Comparison of ENCODE assay signal across 1 cellular context in the genomic region with DNA sequence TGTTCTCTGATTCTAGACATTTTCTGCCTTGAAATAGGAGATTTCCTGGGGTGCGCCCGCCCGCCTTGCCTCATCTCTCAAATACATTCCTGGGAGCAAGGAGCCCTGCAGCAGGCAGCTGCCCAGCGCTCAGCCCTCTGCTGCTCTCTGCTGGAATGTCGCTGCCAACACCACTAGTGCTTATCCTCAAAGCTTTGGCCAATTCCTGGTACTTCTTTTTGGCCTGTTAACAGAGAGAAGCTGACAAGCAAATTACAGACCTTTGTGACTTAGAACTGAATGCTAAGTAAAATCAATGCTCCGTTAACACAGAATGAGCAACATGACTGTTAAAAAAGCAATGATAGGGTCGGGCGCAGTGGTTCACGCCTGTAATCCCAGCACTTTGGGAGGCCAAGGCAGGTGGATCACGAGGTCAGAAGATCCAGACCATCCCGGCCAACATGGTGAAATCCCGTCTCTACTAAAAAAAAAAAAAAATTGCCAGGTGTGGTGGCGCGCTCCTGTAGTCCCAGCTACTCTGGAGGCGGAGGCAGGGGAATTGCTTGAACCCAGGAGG.
TF ChIP-seq lines count a peak whose summit lies in the region.

No MANE protein-coding gene starts in this region.

TF ChIP-seq in K562, 482 proteins besides CTCF, POLR2A, EP300 and RAD21 (continued from another document and continues in another):
- TF ChIP-seq AFF1 (IDR thresholded peaks at IDR 0.05; ENCODE audit: low read depth in 1 of 2, partially characterized antibody in 2 of 2) (no peak), TOE1 (IDR thresholded peaks at IDR 0.05; ENCODE audit: borderline replicate concordance) (peak; percentile 23; the same call in 1 of the 2 replicates), TOE1 (CRISPR knock-in tag; IDR thresholded peaks at IDR 0.05; ENCODE audit: borderline replicate concordance, low read depth) (no peak), TBP (optimal IDR thresholded peaks at IDR 0.05; ENCODE audit: low read depth, low read length) (peak; percentile 34), ZNF165 (CRISPR knock-in tag; IDR thresholded peaks at IDR 0.05; ENCODE audit: borderline replicate concordance) (0 out of 2 replicates have a peak, but pooled peaks have one; percentile 15), ZNF263 (CRISPR knock-in tag; IDR thresholded peaks at IDR 0.05; ENCODE audit: borderline replicate concordance) (peak; percentile 52; the same call in 1 of the 2 replicates), MCM7 (IDR thresholded peaks at IDR 0.05) (no peak), ZNF511 (CRISPR knock-in tag; IDR thresholded peaks at IDR 0.05) (peak; percentile 29; the same call in 1 of the 2 replicates), MYNN (IDR thresholded peaks at IDR 0.05) (peak; percentile 57; the same call in 1 of the 2 replicates), MYNN (CRISPR knock-in tag; IDR thresholded peaks at IDR 0.05) (no peak), TEAD1 (CRISPR knock-in tag; IDR thresholded peaks at IDR 0.05) (peak; percentile 59 to 97; a peak in 3 of 4 replicates), CEBPB (tag; IDR thresholded peaks at IDR 0.05) (peak; percentile 22; the same call in 1 of the 2 replicates), BMI1 (IDR thresholded peaks at IDR 0.05; ENCODE audit: low read length) (peak; percentile 58; the same call in 1 of the 2 replicates), XRCC5 (IDR thresholded peaks at IDR 0.05; ENCODE audit: low read depth, low read length) (peak; percentile 74; the same call in 1 of the 2 replicates), MAZ (CRISPR knock-in tag; conservative IDR thresholded peaks at IDR 0.05 in 1 of 2, IDR thresholded peaks at IDR 0.05 in 1 of 2) (peak; percentile 48 to 53; a peak in 1 of 4 replicates), TEAD2 (tag; IDR thresholded peaks at IDR 0.05) (peak; percentile 85), RCOR1 (IDR thresholded peaks at IDR 0.05; ENCODE audit: borderline replicate concordance in 1 of 2, low read depth in 2 of 2, low read length in 2 of 2) (0 out of 4 replicates have a peak, but pooled peaks of 1 of the 2 experiments have one; percentile 52), CC2D1A (IDR thresholded peaks at IDR 0.05) (peak; percentile 92), ARID2 (IDR thresholded peaks at IDR 0.05) (peak; percentile 97), TEAD4 (IDR thresholded peaks at IDR 0.05; ENCODE audit: low read length) (peak; percentile 65; the same call in 1 of the 2 replicates), TEAD4 (CRISPR knock-in tag; IDR thresholded peaks at IDR 0.05; ENCODE audit: borderline replicate concordance) (no peak), TARDBP (IDR thresholded peaks at IDR 0.05) (0 out of 2 replicates have a peak, but pooled peaks have one; percentile 42), CBX2 (IDR thresholded peaks at IDR 0.05; ENCODE audit: insufficient read depth, low read length, poor library complexity, severe bottlenecking) (no peak), ZHX1 (conservative IDR thresholded peaks at IDR 0.05; ENCODE audit: low read length) (0 out of 2 replicates have a peak, but pooled peaks have one; percentile 27), ZNF518B (CRISPR knock-in tag; IDR thresholded peaks at IDR 0.05) (no peak), RB1 (IDR thresholded peaks at IDR 0.05; ENCODE audit: low read depth) (peak; percentile 80; the same call in 1 of the 2 replicates), ZNF431 (CRISPR knock-in tag; IDR thresholded peaks at IDR 0.05) (0 out of 2 replicates have a peak, but pooled peaks have one; percentile 16), L3MBTL2 (IDR thresholded peaks at IDR 0.05) (peak; percentile 17; the same call in 1 of the 2 replicates), MYC (IDR thresholded peaks at IDR 0.05; ENCODE audit: low read depth, low read length) (peak; percentile 54), MYC (CRISPR knock-in tag; IDR thresholded peaks at IDR 0.05; ENCODE audit: borderline replicate concordance, low read depth) (no peak)
- TF ChIP-seq, protein P1, sequence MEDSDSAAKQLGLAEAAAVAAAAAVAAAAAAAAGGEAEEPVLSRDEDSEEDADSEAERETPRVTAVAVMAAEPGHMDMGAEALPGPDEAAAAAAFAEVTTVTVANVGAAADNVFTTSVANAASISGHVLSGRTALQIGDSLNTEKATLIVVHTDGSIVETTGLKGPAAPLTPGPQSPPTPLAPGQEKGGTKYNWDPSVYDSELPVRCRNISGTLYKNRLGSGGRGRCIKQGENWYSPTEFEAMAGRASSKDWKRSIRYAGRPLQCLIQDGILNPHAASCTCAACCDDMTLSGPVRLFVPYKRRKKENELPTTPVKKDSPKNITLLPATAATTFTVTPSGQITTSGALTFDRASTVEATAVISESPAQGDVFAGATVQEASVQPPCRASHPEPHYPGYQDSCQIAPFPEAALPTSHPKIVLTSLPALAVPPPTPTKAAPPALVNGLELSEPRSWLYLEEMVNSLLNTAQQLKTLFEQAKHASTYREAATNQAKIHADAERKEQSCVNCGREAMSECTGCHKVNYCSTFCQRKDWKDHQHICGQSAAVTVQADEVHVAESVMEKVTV (CRISPR knock-in tag; IDR thresholded peaks at IDR 0.05): peak; percentile 99
- TF ChIP-seq, protein P2, sequence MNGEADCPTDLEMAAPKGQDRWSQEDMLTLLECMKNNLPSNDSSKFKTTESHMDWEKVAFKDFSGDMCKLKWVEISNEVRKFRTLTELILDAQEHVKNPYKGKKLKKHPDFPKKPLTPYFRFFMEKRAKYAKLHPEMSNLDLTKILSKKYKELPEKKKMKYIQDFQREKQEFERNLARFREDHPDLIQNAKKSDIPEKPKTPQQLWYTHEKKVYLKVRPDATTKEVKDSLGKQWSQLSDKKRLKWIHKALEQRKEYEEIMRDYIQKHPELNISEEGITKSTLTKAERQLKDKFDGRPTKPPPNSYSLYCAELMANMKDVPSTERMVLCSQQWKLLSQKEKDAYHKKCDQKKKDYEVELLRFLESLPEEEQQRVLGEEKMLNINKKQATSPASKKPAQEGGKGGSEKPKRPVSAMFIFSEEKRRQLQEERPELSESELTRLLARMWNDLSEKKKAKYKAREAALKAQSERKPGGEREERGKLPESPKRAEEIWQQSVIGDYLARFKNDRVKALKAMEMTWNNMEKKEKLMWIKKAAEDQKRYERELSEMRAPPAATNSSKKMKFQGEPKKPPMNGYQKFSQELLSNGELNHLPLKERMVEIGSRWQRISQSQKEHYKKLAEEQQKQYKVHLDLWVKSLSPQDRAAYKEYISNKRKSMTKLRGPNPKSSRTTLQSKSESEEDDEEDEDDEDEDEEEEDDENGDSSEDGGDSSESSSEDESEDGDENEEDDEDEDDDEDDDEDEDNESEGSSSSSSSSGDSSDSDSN (IDR thresholded peaks at IDR 0.05; ENCODE audit: borderline replicate concordance in 1 of 2, low read depth in 2 of 2, low read length in 2 of 2): 0 out of 4 replicates have a peak, but pooled peaks of 1 of the 2 experiments have one; percentile 28
- TF ChIP-seq, protein P3, sequence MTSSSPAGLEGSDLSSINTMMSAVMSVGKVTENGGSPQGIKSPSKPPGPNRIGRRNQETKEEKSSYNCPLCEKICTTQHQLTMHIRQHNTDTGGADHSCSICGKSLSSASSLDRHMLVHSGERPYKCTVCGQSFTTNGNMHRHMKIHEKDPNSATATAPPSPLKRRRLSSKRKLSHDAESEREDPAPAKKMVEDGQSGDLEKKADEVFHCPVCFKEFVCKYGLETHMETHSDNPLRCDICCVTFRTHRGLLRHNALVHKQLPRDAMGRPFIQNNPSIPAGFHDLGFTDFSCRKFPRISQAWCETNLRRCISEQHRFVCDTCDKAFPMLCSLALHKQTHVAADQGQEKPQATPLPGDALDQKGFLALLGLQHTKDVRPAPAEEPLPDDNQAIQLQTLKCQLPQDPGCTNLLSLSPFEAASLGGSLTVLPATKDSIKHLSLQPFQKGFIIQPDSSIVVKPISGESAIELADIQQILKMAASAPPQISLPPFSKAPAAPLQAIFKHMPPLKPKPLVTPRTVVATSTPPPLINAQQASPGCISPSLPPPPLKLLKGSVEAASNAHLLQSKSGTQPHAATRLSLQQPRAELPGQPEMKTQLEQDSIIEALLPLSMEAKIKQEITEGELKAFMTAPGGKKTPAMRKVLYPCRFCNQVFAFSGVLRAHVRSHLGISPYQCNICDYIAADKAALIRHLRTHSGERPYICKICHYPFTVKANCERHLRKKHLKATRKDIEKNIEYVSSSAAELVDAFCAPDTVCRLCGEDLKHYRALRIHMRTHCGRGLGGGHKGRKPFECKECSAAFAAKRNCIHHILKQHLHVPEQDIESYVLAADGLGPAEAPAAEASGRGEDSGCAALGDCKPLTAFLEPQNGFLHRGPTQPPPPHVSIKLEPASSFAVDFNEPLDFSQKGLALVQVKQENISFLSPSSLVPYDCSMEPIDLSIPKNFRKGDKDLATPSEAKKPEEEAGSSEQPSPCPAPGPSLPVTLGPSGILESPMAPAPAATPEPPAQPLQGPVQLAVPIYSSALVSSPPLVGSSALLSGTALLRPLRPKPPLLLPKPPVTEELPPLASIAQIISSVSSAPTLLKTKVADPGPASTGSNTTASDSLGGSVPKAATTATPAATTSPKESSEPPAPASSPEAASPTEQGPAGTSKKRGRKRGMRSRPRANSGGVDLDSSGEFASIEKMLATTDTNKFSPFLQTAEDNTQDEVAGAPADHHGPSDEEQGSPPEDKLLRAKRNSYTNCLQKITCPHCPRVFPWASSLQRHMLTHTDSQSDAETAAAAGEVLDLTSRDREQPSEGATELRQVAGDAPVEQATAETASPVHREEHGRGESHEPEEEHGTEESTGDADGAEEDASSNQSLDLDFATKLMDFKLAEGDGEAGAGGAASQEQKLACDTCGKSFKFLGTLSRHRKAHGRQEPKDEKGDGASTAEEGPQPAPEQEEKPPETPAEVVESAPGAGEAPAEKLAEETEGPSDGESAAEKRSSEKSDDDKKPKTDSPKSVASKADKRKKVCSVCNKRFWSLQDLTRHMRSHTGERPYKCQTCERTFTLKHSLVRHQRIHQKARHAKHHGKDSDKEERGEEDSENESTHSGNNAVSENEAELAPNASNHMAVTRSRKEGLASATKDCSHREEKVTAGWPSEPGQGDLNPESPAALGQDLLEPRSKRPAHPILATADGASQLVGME (CRISPR knock-in tag; IDR thresholded peaks at IDR 0.05): peak; percentile 17; the same call in 1 of the 2 replicates
